ENCODE assay signal across 10 cellular contexts in genomic region chr15:51735611-51736010, GRCh38. TPM values are rescaled to one million over a fixed set of nuclear protein-coding genes. Genes with fewer than 3 reads are reported as not detected.
DNase-seq lines count a peak whose midpoint lies in the region; ATAC-seq and TF ChIP-seq lines count a peak whose summit lies in the region.
"Had no signal": no experiment of that assay in that cellular context is flagged by ENCODE, and none has a peak within 500 bp of the region (broad histone marks: within the 10 kb centered on the region; RNA-seq: fewer than 3 reads in every experiment).

No MANE protein-coding gene starts in this region.

- no peaks in the 10 kb centered on the region for H3K36me3 ChIP-seq in CD8-positive, alpha-beta T cell (ENCODE audit: insufficient read depth, low read length)
- H3K36me3 ChIP-seq in KMS-11 (ENCODE audit: insufficient read depth) = no peaks in the 10 kb centered on the region

- H4K20me1 ChIP-seq in KMS-11 (ENCODE audit: insufficient read depth) = no peaks in the 10 kb centered on the region

- intact Hi-C loops in CD8-positive, alpha-beta T cell (cut with DNase I, micrococcal nuclease) = loop anchor here (1.0 to 10.0 kb wide), 7 partner anchors 47 to 1311 kb away; partner anchors contain the start of genes ATOSA (in 2 of the 2), TMOD3 (in 2 of the 2), SCG3 (in 1 of the 2) and USP8 (in 1 of the 2)
- intact Hi-C loops in left ventricle myocardium superior (cut with micrococcal nuclease) = no loop called here

- POLR2A ChIA-PET in CD8-positive, alpha-beta T cell (lab: Charles Lee) = no interaction called here

- peaks cover 74% of the 10 kb centered on the region for H3K4me1 Mint-ChIP-seq in CD8-positive, alpha-beta T cell (ENCODE audit: low read depth)
- peaks cover 81% of the 10 kb centered on the region for H3K4me1 Mint-ChIP-seq in activated naive CD4-positive, alpha-beta T cell treated with anti-CD3 and anti-CD28 coated beads, Interleukin-2, amount 50 U/mL, for 24 hours
- H3K4me1 Mint-ChIP-seq in nephron = peaks cover 8% of the 10 kb centered on the region

- peaks cover 59% of the 10 kb centered on the region for H3K4me1 ChIP-seq in CD8-positive, alpha-beta T cell (ENCODE audit: insufficient read depth, low read length)
- H3K4me1 ChIP-seq in KMS-11 (ENCODE audit: low read depth, poor library complexity, severe bottlenecking) = peaks cover 56% of the 10 kb centered on the region

- H3K36me3 Mint-ChIP-seq in CD8-positive, alpha-beta T cell = peaks cover 16% of the 10 kb centered on the region
- no peaks in the 10 kb centered on the region for H3K36me3 Mint-ChIP-seq in activated naive CD4-positive, alpha-beta T cell treated with anti-CD3 and anti-CD28 coated beads, Interleukin-2, amount 50 U/mL, for 24 hours
- H3K36me3 Mint-ChIP-seq in nephron (ENCODE audit: low read depth) = no peaks in the 10 kb centered on the region

- no peak overlapping the region for H3K9ac ChIP-seq in KMS-11

- H3K27ac Mint-ChIP-seq in CD8-positive, alpha-beta T cell = peak overlapping the region; percentile 99
- H3K27ac Mint-ChIP-seq in activated naive CD4-positive, alpha-beta T cell treated with anti-CD3 and anti-CD28 coated beads, Interleukin-2, amount 50 U/mL, for 24 hours = peak overlapping the region; percentile 97
- no peak overlapping the region for H3K27ac Mint-ChIP-seq in nephron

- DNase-seq in CD8-positive, alpha-beta T cell = peak in 3 of 7 experiments; percentile 18 to 44 (median 22)
- no peak for DNase-seq in COLO668 (lab: John Stamatoyannopoulos, UW; ENCODE audit: unreplicated experiment)
- DNase-seq in left ventricle myocardium superior = no peak
- DNase-seq in NCI-H2171 treated with DMSO at 0.1 percent for 48 hours (lab: John Stamatoyannopoulos, UW) = no peak
- DNase-seq in NCI-H446 treated with DMSO at 0.1 percent for 48 hours (lab: John Stamatoyannopoulos, UW) = no peak
- DNase-seq: IMR-90, NCI-H510A treated with DMSO at 0.1 percent for 48 hours had no signal

- no peak overlapping the region for H3K4me3 ChIP-seq in CD8-positive, alpha-beta T cell (ENCODE audit: low read depth, low read length)
- no peak overlapping the region for H3K4me3 ChIP-seq in KMS-11 (IDR thresholded peaks at IDR 0.05; ENCODE audit: insufficient read depth, low read depth, low read length)

- H3K27me3 ChIP-seq in CD8-positive, alpha-beta T cell (ENCODE audit: insufficient read depth, low read length) = no peaks in the 10 kb centered on the region
- no peaks in the 10 kb centered on the region for H3K27me3 ChIP-seq in KMS-11 (ENCODE audit: insufficient read depth, low read depth)

- H3K4me3 Mint-ChIP-seq in CD8-positive, alpha-beta T cell = peak overlapping the region; percentile 91
- peak overlapping the region; percentile 92 for H3K4me3 Mint-ChIP-seq in activated naive CD4-positive, alpha-beta T cell treated with anti-CD3 and anti-CD28 coated beads, Interleukin-2, amount 50 U/mL, for 24 hours
- peak overlapping the region; percentile 21 to 90 (median 70) for H3K4me3 Mint-ChIP-seq in nephron

- no peaks in the 10 kb centered on the region for H3K9me3 Mint-ChIP-seq in CD8-positive, alpha-beta T cell
- no peaks in the 10 kb centered on the region for H3K9me3 Mint-ChIP-seq in activated naive CD4-positive, alpha-beta T cell treated with anti-CD3 and anti-CD28 coated beads, Interleukin-2, amount 50 U/mL, for 24 hours
- no peaks in the 10 kb centered on the region for H3K9me3 Mint-ChIP-seq in nephron

- H2AFZ ChIP-seq in KMS-11 (ENCODE audit: low read depth) = no peak overlapping the region

- H3K27me3 Mint-ChIP-seq in CD8-positive, alpha-beta T cell (ENCODE audit: low read depth) = no peaks in the 10 kb centered on the region
- no peaks in the 10 kb centered on the region for H3K27me3 Mint-ChIP-seq in activated naive CD4-positive, alpha-beta T cell treated with anti-CD3 and anti-CD28 coated beads, Interleukin-2, amount 50 U/mL, for 24 hours
- H3K27me3 Mint-ChIP-seq in nephron (ENCODE audit: low read depth) = peaks cover 42% of the 10 kb centered on the region

- H3K9me3 ChIP-seq in CD8-positive, alpha-beta T cell (ENCODE audit: low read length) = no peaks in the 10 kb centered on the region

- no peak for TF ChIP-seq CTCF in CD8-positive, alpha-beta T cell (IDR thresholded peaks at IDR 0.05)
- no peak for TF ChIP-seq CTCF in KMS-11 (conservative IDR thresholded peaks at IDR 0.05; ENCODE audit: low read depth, low read length)
- no peak for TF ChIP-seq CTCF in nephron (IDR thresholded peaks at IDR 0.05; ENCODE audit: unreplicated experiment in 3 of 3)

- peak overlapping the region; percentile 80; the same call in 1 of the 2 replicates for H3K4me2 ChIP-seq in KMS-11

- H3K79me2 ChIP-seq in KMS-11 (ENCODE audit: insufficient read depth, low read depth) = no peaks in the 10 kb centered on the region

- peak overlapping the region; percentile 66 for H3K27ac ChIP-seq in CD8-positive, alpha-beta T cell (ENCODE audit: low read depth, low read length)
- no peak overlapping the region for H3K27ac ChIP-seq in KMS-11

- CTCF ChIA-PET in CD8-positive, alpha-beta T cell (lab: Charles Lee) = interaction anchor here (1.0 to 8.9 kb wide), 5 partner anchors 14 to 86 kb away, joined by 3 to 97 read pairs (median 8); no protein-coding TSS in a partner anchor

- peak; percentile 11 for ATAC-seq in CD8-positive, alpha-beta T cell
- no peak for ATAC-seq in left ventricle myocardium superior

RNA-seq across cellular contexts. Expression of gene LYSMD2, which starts 1.8 kb away (rescaled TPM):
- total RNA-seq in CD8-positive, alpha-beta T cell = 10 to 100 TPM; 18.9 to 20.0 TPM
- total RNA-seq in left ventricle myocardium superior = 4.7 TPM

RNA-seq across cellular contexts. Expression of gene TMOD2, which starts 15.8 kb away (rescaled TPM):
- 1 to 10 TPM; 5.1 to 5.3 TPM for total RNA-seq in CD8-positive, alpha-beta T cell
- total RNA-seq in left ventricle myocardium superior = 9.2 TPM

RNA-seq across cellular contexts. Expression of gene SCG3, which starts 54.3 kb away (rescaled TPM):
- total RNA-seq in CD8-positive, alpha-beta T cell = not detected
- total RNA-seq in left ventricle myocardium superior = not detected
- total RNA-seq: IMR-90 had no signal

Comparison
In these comparisons a context has a peak if more than half of its experiments do, and no peak if none do; other contexts are left out.
1. H3K27ac Mint-ChIP-seq: peak in CD8-positive, alpha-beta T cell (single experiment) and activated naive CD4-positive, alpha-beta T cell treated with anti-CD3 and anti-CD28 coated beads, Interleukin-2, amount 50 U/mL, for 24 hours (single experiment); none in nephron (0 of 3).
2. Peak in every context shown above with its lines, with median percentiles within 50 percentile points of each other: H3K4me3 Mint-ChIP-seq.